In the genomic region with DNA sequence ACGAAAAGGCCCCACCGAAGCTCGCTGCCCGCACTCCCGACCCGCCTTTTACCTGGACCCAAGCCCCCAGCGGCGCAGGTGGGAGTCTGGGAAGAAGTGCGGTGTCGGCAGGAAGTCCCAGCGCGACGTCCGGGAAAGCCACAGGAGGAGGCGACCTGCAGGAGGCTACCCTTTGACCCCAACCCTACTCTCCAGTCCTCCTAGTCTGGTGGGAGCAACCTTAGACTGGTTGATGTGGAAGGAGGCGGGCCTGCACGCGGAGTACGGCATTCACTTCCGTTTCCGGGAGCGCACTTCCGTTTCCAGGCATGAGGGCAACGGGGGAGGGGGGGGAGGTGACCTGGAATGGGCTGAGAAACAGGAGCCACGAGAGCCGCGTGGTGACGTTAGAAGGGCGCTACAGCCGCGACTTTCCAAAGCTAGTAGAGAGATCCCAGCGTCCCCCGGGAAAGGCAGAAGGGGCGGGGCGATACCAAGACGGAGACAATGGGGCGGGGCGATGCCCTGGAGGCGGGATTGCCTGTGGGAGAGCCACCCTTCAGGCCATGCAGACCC, we compare ENCODE assay signal across 8 cellular contexts. TPM values are rescaled to one million over a fixed set of nuclear protein-coding genes. Genes with fewer than 3 reads are reported as not detected.
DNase-seq lines count a peak whose midpoint lies in the region; ATAC-seq and TF ChIP-seq lines count a peak whose summit lies in the region.

No MANE protein-coding gene starts in this region.

- H3K9me3 Mint-ChIP-seq in central memory CD8-positive, alpha-beta T cell: peaks cover 24% of the 10 kb centered on the region

- H3K9ac ChIP-seq in mesendoderm (ENCODE audit: low read length): no peak overlapping the region

- H3K4me3 Mint-ChIP-seq in central memory CD8-positive, alpha-beta T cell: peak overlapping the region; percentile 61

- peak overlapping the region; percentile 68 for H3K27ac ChIP-seq in VCaP
- no peak overlapping the region for H3K27ac ChIP-seq in lower lobe of right lung
- no peak overlapping the region for H3K27ac ChIP-seq in mesendoderm (ENCODE audit: low read depth, low read length)

- no peaks in the 10 kb centered on the region for H3K27me3 ChIP-seq in lower lobe of right lung (ENCODE audit: low read depth)
- H3K27me3 ChIP-seq in mesendoderm (ENCODE audit: insufficient read depth, low read length, poor library complexity): no peaks in the 10 kb centered on the region

- H3K4me1 ChIP-seq in lower lobe of right lung (no peaks in the 10 kb centered on the region), mesendoderm (ENCODE audit: control insufficient read depth, low read depth, low read length) (no peaks in the 10 kb centered on the region)

- no peaks in the 10 kb centered on the region for H3K27me3 Mint-ChIP-seq in central memory CD8-positive, alpha-beta T cell

- no peak overlapping the region for H4K5ac ChIP-seq in mesendoderm (ENCODE audit: low read length)

- intact Hi-C loops in lower lobe of right lung (cut with DNase I): no loop called here

- H3K27ac Mint-ChIP-seq in central memory CD8-positive, alpha-beta T cell (ENCODE audit: low read depth): no peak overlapping the region

- H3K23ac ChIP-seq in mesendoderm (ENCODE audit: low read length): no peak overlapping the region

- TF ChIP-seq CTCF in VCaP (conservative IDR thresholded peaks at IDR 0.05) (no peak), lower lobe of right lung (IDR thresholded peaks at IDR 0.05) (no peak)

- no peak overlapping the region for H3K56ac ChIP-seq in mesendoderm (ENCODE audit: low read length)

- no peak for ATAC-seq in central memory CD8-positive, alpha-beta T cell (replicated peaks; ENCODE audit: extremely low read depth, poor library complexity, severe bottlenecking)
- ATAC-seq in lower lobe of right lung (peak; percentile 70 to 83), GM21576 (IDR thresholded peaks at IDR 0.05; ENCODE audit: unreplicated experiment) (no peak)

- no CpG with 5 or more reads among the region's 39 CpGs for WGBS in mesendoderm (ENCODE audit: extremely low coverage, insufficient coverage, low lambda C conversion rate)

- no peak overlapping the region for H2BK15ac ChIP-seq in mesendoderm (replicated peaks; ENCODE audit: low read depth)

- no peak overlapping the region for H2AK5ac ChIP-seq in mesendoderm (ENCODE audit: low read length)

- no peak overlapping the region for H3K4me2 ChIP-seq in mesendoderm (ENCODE audit: low read length)

- H3K79me2 ChIP-seq in mesendoderm (ENCODE audit: control insufficient read depth, insufficient read depth, low read length): no peaks in the 10 kb centered on the region

- H3K36me3 ChIP-seq in lower lobe of right lung (no peaks in the 10 kb centered on the region), mesendoderm (ENCODE audit: control insufficient read depth, insufficient read depth, low read length) (no peaks in the 10 kb centered on the region)

- H3K4me3 ChIP-seq in lower lobe of right lung (peak overlapping the region; percentile 58), mesendoderm (ENCODE audit: low read length) (no peak overlapping the region)

- no peak overlapping the region for H2BK5ac ChIP-seq in mesendoderm (ENCODE audit: low read length)

- H3K79me1 ChIP-seq in mesendoderm (ENCODE audit: low read length): no peaks in the 10 kb centered on the region

- H3K36me3 Mint-ChIP-seq in central memory CD8-positive, alpha-beta T cell (ENCODE audit: insufficient read depth): peaks cover 3% of the 10 kb centered on the region

- peaks cover 72% of the 10 kb centered on the region for H3K9me3 ChIP-seq in lower lobe of right lung

- H3K18ac ChIP-seq in mesendoderm (ENCODE audit: low read length): no peak overlapping the region

- no peak overlapping the region for H4K8ac ChIP-seq in mesendoderm (ENCODE audit: low read depth, low read length)

- no peak overlapping the region for H2BK120ac ChIP-seq in mesendoderm (ENCODE audit: low read depth, low read length)

- no peak overlapping the region for H3K4ac ChIP-seq in mesendoderm (ENCODE audit: low read depth, low read length)

- DNase-seq in SKM-1 (lab: John Stamatoyannopoulos, UW; ENCODE audit: unreplicated experiment): peak; percentile 14
- DNase-seq in SKM-1 treated with dmso at 0.1 percent for 144 hours (lab: John Stamatoyannopoulos, UW; ENCODE audit: unreplicated experiment): no peak
- no peak for DNase-seq in central memory CD8-positive, alpha-beta T cell (ENCODE audit: low spot score in 2 of 2)
- peak; percentile 65 for DNase-seq in lower lobe of right lung
- DNase-seq in stimulated activated CD8-positive, alpha-beta memory T cell treated with anti-CD3 and anti-CD28 coated beads, Interleukin-2, amount 100 ng/mL, for 48 hours (ENCODE audit: low read depth in 2 of 2): peak; percentile 16 to 40
- no peak for DNase-seq in mesendoderm

- peaks cover 8% of the 10 kb centered on the region for H3K4me1 Mint-ChIP-seq in central memory CD8-positive, alpha-beta T cell

RNA-seq across cellular contexts. Expression of a gene that starts 28.5 kb away (rescaled TPM):
- 23.2 TPM for total RNA-seq in lower lobe of right lung
- 7.9 TPM for polyA plus RNA-seq in mesendoderm (2013, experiment 1 of 2)
- 8.8 TPM for polyA plus RNA-seq in mesendoderm (2013, experiment 2 of 2)

RNA-seq across cellular contexts. Expression of a gene that starts 44.1 kb away (rescaled TPM):
- total RNA-seq in lower lobe of right lung: 2.2 TPM
- polyA plus RNA-seq in mesendoderm (2013, experiment 1 of 2): 2.9 TPM
- 3.2 TPM for polyA plus RNA-seq in mesendoderm (2013, experiment 2 of 2)

Comparison
In these comparisons a context has a peak if more than half of its experiments do, and no peak if none do; other contexts are left out.
1. DNase-seq: peak in SKM-1 (single experiment), lower lobe of right lung (single experiment) and stimulated activated CD8-positive, alpha-beta memory T cell treated with anti-CD3 and anti-CD28 coated beads, Interleukin-2, amount 100 ng/mL, for 48 hours (2 of 2); none in SKM-1 treated with dmso at 0.1 percent for 144 hours (single experiment), central memory CD8-positive, alpha-beta T cell (0 of 2) and mesendoderm (single experiment).
2. ATAC-seq: peak in lower lobe of right lung (2 of 2); none in central memory CD8-positive, alpha-beta T cell (single experiment) and GM21576 (single experiment).